Comparison of ENCODE assay signal across 15 cellular contexts in the genomic region with DNA sequence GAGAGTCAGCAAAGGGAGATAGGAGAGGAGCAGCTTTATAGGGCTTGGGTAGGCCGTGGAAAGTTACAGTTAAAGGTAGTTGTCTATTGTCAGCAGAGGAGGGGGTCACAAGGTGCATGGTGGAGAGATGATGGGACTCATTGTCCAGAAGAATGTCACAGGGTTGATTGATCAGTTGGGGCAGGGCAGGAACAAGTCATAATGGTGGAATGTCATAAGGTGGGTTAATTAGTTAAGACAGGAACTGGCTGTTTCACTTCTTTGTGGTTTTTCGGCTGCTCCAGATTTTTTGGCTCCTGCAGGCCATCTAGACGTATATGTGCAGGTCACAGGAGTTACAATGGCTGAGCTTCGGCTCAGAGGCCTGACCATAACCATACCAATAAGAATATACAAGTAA. TPM values are rescaled to one million over a fixed set of nuclear protein-coding genes. Genes with fewer than 3 reads are reported as not detected.
"Had no signal": no experiment of that assay in that cellular context is flagged by ENCODE, and none has a peak within 500 bp of the region (broad histone marks: within the 10 kb centered on the region; RNA-seq: fewer than 3 reads in every experiment).

No MANE protein-coding gene starts in this region.

RNA-seq across cellular contexts. Expression of a gene that starts 11.6 kb away (rescaled TPM):
- total RNA-seq: activated B cell treated with CpG ODN at 0.5 μM for 24 hours; activated CD8-positive, alpha-beta T cell treated with anti-CD3 and anti-CD28 coated beads for 36 hours; activated T-cell treated with anti-CD3 and anti-CD28 coated beads, Interleukin-2, amount 50 U/mL, for 4 hours; activated T-helper 17 cell treated with anti-CD3 and anti-CD28 coated beads, Interleukin-2, amount 50 U/mL, for 72 hours; astrocyte; bronchial epithelial cell; cardiac septum; cerebellum; dorsolateral prefrontal cortex; endodermal cell; esophagus muscularis mucosa; foreskin keratinocyte; gastrocnemius medialis; T-helper 17 cell had no signal
- polyA plus RNA-seq: foreskin keratinocyte had no signal

RNA-seq across cellular contexts. Expression of a gene that starts 21.1 kb away (rescaled TPM):
- total RNA-seq: activated B cell treated with CpG ODN at 0.5 μM for 24 hours; activated CD8-positive, alpha-beta T cell treated with anti-CD3 and anti-CD28 coated beads for 36 hours; activated T-cell treated with anti-CD3 and anti-CD28 coated beads, Interleukin-2, amount 50 U/mL, for 4 hours; activated T-helper 17 cell treated with anti-CD3 and anti-CD28 coated beads, Interleukin-2, amount 50 U/mL, for 72 hours; astrocyte; bronchial epithelial cell; cardiac septum; cerebellum; dorsolateral prefrontal cortex; endodermal cell; esophagus muscularis mucosa; gastrocnemius medialis; T-helper 17 cell had no signal
- polyA plus RNA-seq: adipose tissue had no signal

RNA-seq across cellular contexts. Expression of a gene that starts 36.8 kb away (rescaled TPM):
- total RNA-seq: activated B cell treated with CpG ODN at 0.5 μM for 24 hours had no signal
